In genomic region chr9:35116539-35116897, GRCh38 we compare ENCODE assay signal across 8 cellular contexts. TPM values are rescaled to one million over a fixed set of nuclear protein-coding genes. Genes with fewer than 3 reads are reported as not detected.
A peak's percentile ranks its signal among the peaks of the same experiment; 100 is the strongest.
DNase-seq lines count a peak whose midpoint lies in the region; ATAC-seq, FAIRE-seq and TF ChIP-seq lines count a peak whose summit lies in the region.

No MANE protein-coding gene starts in this region.

- POLR2A ChIA-PET in CD8-positive, alpha-beta T cell (lab: Charles Lee), result interaction anchor here (0.8 to 4.2 kb wide), 5 partner anchors 13 to 143 kb away, joined by 3 to 23 read pairs (median 4); partner anchors contain the start of genes STOML2, UNC13B and VCP
- POLR2A ChIA-PET in H1 (lab: Charles Lee; ENCODE audit: partially characterized antibody), result interaction anchor here (0.6 to 2.7 kb wide), 4 partner anchors 11 to 142 kb away, joined by 3 to 8 read pairs (median 3); partner anchors contain the start of gene UNC13B

- DNase-seq in CD8-positive, alpha-beta T cell, result no peak
- DNase-seq in H1 (ENCODE audit: low read depth in 1 of 2, low spot score in 2 of 2) (no peak), neural progenitor cell (ENCODE audit: low spot score) (no peak), NCI-H1092 (lab: John Stamatoyannopoulos, UW) (no peak), erythroblast (lab: John Stamatoyannopoulos, UW) (no peak)

- no peak overlapping the region for H4K5ac ChIP-seq in H1 (ENCODE audit: insufficient read length, low read depth, low read length)

- peaks cover 38% of the 10 kb centered on the region for H3K4me1 ChIP-seq in CD8-positive, alpha-beta T cell (ENCODE audit: insufficient read depth, low read length)
- H3K4me1 ChIP-seq in Loucy (ENCODE audit: insufficient read depth, low read length, poor library complexity, severe bottlenecking), result peaks cover 32% of the 10 kb centered on the region
- peaks cover 4 to 19% (median 11%) of the 10 kb centered on the region in 4 experiments; a peak in 6 of 7 replicates for H3K4me1 ChIP-seq in H1 (replicated peaks in 1 of 4; ENCODE audit: control insufficient read depth in 3 of 4, insufficient read depth in 4 of 4, low read length in 3 of 4)
- H3K4me1 ChIP-seq in neural progenitor cell, result peaks cover 18% of the 10 kb centered on the region

- no peaks in the 10 kb centered on the region for H3K36me3 ChIP-seq in CD8-positive, alpha-beta T cell (ENCODE audit: insufficient read depth, low read length)
- H3K36me3 ChIP-seq in Loucy (ENCODE audit: insufficient read depth, low read length) (no peaks in the 10 kb centered on the region), H1 (ENCODE audit: control insufficient read depth in 2 of 4, insufficient read depth in 4 of 4, low read length in 3 of 4) (no peaks in the 10 kb centered on the region), neural progenitor cell (no peaks in the 10 kb centered on the region)

- no peak for TF ChIP-seq CTCF in CD8-positive, alpha-beta T cell (IDR thresholded peaks at IDR 0.05)
- no peak for TF ChIP-seq CTCF in Loucy (conservative IDR thresholded peaks at IDR 0.05; ENCODE audit: low read length)
- TF ChIP-seq CTCF in H1 (IDR thresholded peaks at IDR 0.05; ENCODE audit: control extremely low read depth in 1 of 3, insufficient read depth in 1 of 3, low read depth in 1 of 3, low read length in 3 of 3), result no peak
- TF ChIP-seq CTCF in neural progenitor cell (IDR thresholded peaks at IDR 0.05), result no peak

- H3F3A ChIP-seq in Loucy (ENCODE audit: low read depth) (peaks cover 7% of the 10 kb centered on the region), neural progenitor cell (ENCODE audit: low read depth) (peaks cover 27% of the 10 kb centered on the region)

- H3K4ac ChIP-seq in H1 (replicated peaks; ENCODE audit: insufficient read length, low read depth, low read length), result no peak overlapping the region

- CTCF ChIA-PET in CD8-positive, alpha-beta T cell (lab: Charles Lee), result interaction anchor here (0.6 to 3.7 kb wide), 26 partner anchors 8 to 633 kb away, joined by 3 to 37 read pairs (median 4); partner anchors contain the start of genes PIGO, RGP1 and UNC13B
- CTCF ChIA-PET in H1 (lab: Charles Lee; ENCODE audit: partially characterized antibody), result interaction anchor here (0.6 to 5.5 kb wide), 28 partner anchors 9 to 652 kb away, joined by 3 to 26 read pairs (median 4); no protein-coding TSS in a partner anchor

- WGBS in H1 (ENCODE audit: extremely low coverage in 1 of 2, insufficient coverage in 1 of 2, insufficient read length in 1 of 2, insufficient replicate concordance in 2 of 2, low coverage in 1 of 2, low lambda C conversion rate in 2 of 2, missing lambda C conversion rate in 1 of 2), 2 experiments, result 6% methylated on average over 12 of the region's 12 CpGs; no CpG with 5 or more reads in 1 of the 2 experiments

- no peak overlapping the region for H3K56ac ChIP-seq in H1 (replicated peaks; ENCODE audit: insufficient read length, low read depth, low read length)

- H2AFZ ChIP-seq in Loucy (ENCODE audit: low read length) (peak overlapping the region; percentile 81), H1 (ENCODE audit: low read length) (peak overlapping the region; percentile 79; the same call in 1 of the 2 replicates), neural progenitor cell (replicated peaks) (peak overlapping the region; percentile 35)

- H3K79me1 ChIP-seq in H1 (ENCODE audit: low read depth, low read length), result no peaks in the 10 kb centered on the region

- peak overlapping the region; percentile 85 for H3K9ac ChIP-seq in Loucy (ENCODE audit: low read depth, low read length, poor library complexity, severe bottlenecking)
- H3K9ac ChIP-seq in H1 (replicated peaks in 1 of 4; ENCODE audit: extremely low read depth in 1 of 4, low read depth in 3 of 4, low read length in 3 of 4), result peak overlapping the region in 3 of 4 experiments; percentile 36 to 63 (median 54); a peak in 6 of 7 replicates
- H3K9ac ChIP-seq in neural progenitor cell, result no peak overlapping the region

- no peak overlapping the region for H2BK5ac ChIP-seq in H1 (ENCODE audit: low read depth, low read length)

- peak overlapping the region; percentile 94 for H3K27ac Mint-ChIP-seq in CD8-positive, alpha-beta T cell
- peak overlapping the region; percentile 76 for H3K27ac Mint-ChIP-seq in neural progenitor cell

- ATAC-seq in CD8-positive, alpha-beta T cell, result no peak
- ATAC-seq in GM21447 (IDR thresholded peaks at IDR 0.05; ENCODE audit: unreplicated experiment) (no peak), HG03095 (IDR thresholded peaks at IDR 0.05; ENCODE audit: unreplicated experiment) (no peak)

- H2BK120ac ChIP-seq in H1 (replicated peaks; ENCODE audit: low read depth, low read length), result no peak overlapping the region

- TF ChIP-seq POLR2A in H1 (IDR thresholded peaks at IDR 0.05; ENCODE audit: control extremely low read depth in 1 of 2, low read depth in 2 of 2, low read length in 2 of 2), result no peak
- TF ChIP-seq POLR2A in erythroblast (IDR thresholded peaks at IDR 0.05; ENCODE audit: low read length), result no peak

- H3K23ac ChIP-seq in H1 (ENCODE audit: insufficient read length), result no peak overlapping the region

- H3K27me3 ChIP-seq in CD8-positive, alpha-beta T cell (ENCODE audit: insufficient read depth, low read length), result no peaks in the 10 kb centered on the region
- H3K27me3 ChIP-seq in Loucy (ENCODE audit: insufficient read depth, low read length, poor library complexity, severe bottlenecking) (no peaks in the 10 kb centered on the region), H1 (replicated peaks in 1 of 4; ENCODE audit: control insufficient read depth in 3 of 4, extremely low read depth in 1 of 4, insufficient read depth in 3 of 4, low read length in 3 of 4) (no peaks in the 10 kb centered on the region), neural progenitor cell (no peaks in the 10 kb centered on the region)

- H3K4me3 ChIP-seq in CD8-positive, alpha-beta T cell (ENCODE audit: low read depth, low read length), result peak overlapping the region; percentile 64
- H3K4me3 ChIP-seq in Loucy (ENCODE audit: low read length, poor library complexity, severe bottlenecking) (peak overlapping the region; percentile 75), H1 (ENCODE audit: extremely low read depth in 1 of 4, insufficient read depth in 2 of 4, low read depth in 3 of 4, low read length in 4 of 4) (peak overlapping the region; percentile 49 to 79 (median 65); a peak in 7 of 8 replicates), neural progenitor cell (peak overlapping the region; percentile 58)

- H3K9me3 ChIP-seq in CD8-positive, alpha-beta T cell (ENCODE audit: low read length), result no peaks in the 10 kb centered on the region
- H3K9me3 ChIP-seq in Loucy (ENCODE audit: insufficient read depth, low read depth, low read length), result no peaks in the 10 kb centered on the region
- H3K9me3 ChIP-seq in H1 (ENCODE audit: insufficient read depth in 2 of 2, low read depth in 1 of 2, low read length in 1 of 2), result no peaks in the 10 kb centered on the region
- no peaks in the 10 kb centered on the region for H3K9me3 ChIP-seq in neural progenitor cell (ENCODE audit: low read depth)

- peak overlapping the region; percentile 94 for H3K4me3 Mint-ChIP-seq in CD8-positive, alpha-beta T cell
- peak overlapping the region; percentile 97 for H3K4me3 Mint-ChIP-seq in neural progenitor cell

- H2AK5ac ChIP-seq in H1 (ENCODE audit: low read depth, low read length), result no peak overlapping the region

- peak overlapping the region; percentile 64 for H3K27ac ChIP-seq in CD8-positive, alpha-beta T cell (ENCODE audit: low read depth, low read length)
- H3K27ac ChIP-seq in H1 (ENCODE audit: low read depth, low read length) (no peak overlapping the region), neural progenitor cell (no peak overlapping the region)

- H3K23me2 ChIP-seq in H1 (ENCODE audit: low read depth, low read length), result peaks cover 18% of the 10 kb centered on the region

- no peak overlapping the region for H2BK20ac ChIP-seq in H1 (ENCODE audit: low read length)

- H4K8ac ChIP-seq in H1 (ENCODE audit: extremely low read depth, insufficient read depth, low read length), result no peak overlapping the region

- peak overlapping the region; percentile 96 for H3K4me2 ChIP-seq in Loucy (ENCODE audit: low read depth, low read length, poor library complexity, severe bottlenecking)
- H3K4me2 ChIP-seq in H1 (ENCODE audit: insufficient read depth in 1 of 2, low read depth in 2 of 2, low read length in 2 of 2), result peak overlapping the region; percentile 53 to 99
- peak overlapping the region; percentile 97 for H3K4me2 ChIP-seq in neural progenitor cell

- no peak for TF ChIP-seq RAD21 in H1 (IDR thresholded peaks at IDR 0.05 in 1 of 2, conservative IDR thresholded peaks at IDR 0.05 in 1 of 2; ENCODE audit: low read depth in 2 of 2, low read length in 2 of 2)

- H2BK12ac ChIP-seq in H1 (ENCODE audit: low read depth, low read length), result 0 out of 2 replicates have a peak overlapping the region, but pooled peaks have one; percentile 17

- H3K79me2 ChIP-seq in Loucy (ENCODE audit: insufficient read depth, low read length), result peaks cover 4% of the 10 kb centered on the region; the same call in 1 of the 2 replicates
- H3K79me2 ChIP-seq in H1 (ENCODE audit: control insufficient read depth in 1 of 2, insufficient read depth in 2 of 2, low read length in 2 of 2), result no peaks in the 10 kb centered on the region
- peaks cover 18% of the 10 kb centered on the region for H3K79me2 ChIP-seq in neural progenitor cell (ENCODE audit: low read depth)

- H2BK15ac ChIP-seq in H1 (ENCODE audit: low read length), result no peak overlapping the region

- no peak overlapping the region for H3K14ac ChIP-seq in H1 (ENCODE audit: insufficient read length)

- no peaks in the 10 kb centered on the region for H4K20me1 ChIP-seq in Loucy (ENCODE audit: insufficient read depth, low read length, poor library complexity, severe bottlenecking)
- H4K20me1 ChIP-seq in H1 (replicated peaks in 1 of 2; ENCODE audit: control insufficient read depth in 1 of 2, insufficient read depth in 2 of 2, low read length in 2 of 2), result no peaks in the 10 kb centered on the region
- no peaks in the 10 kb centered on the region for H4K20me1 ChIP-seq in neural progenitor cell (ENCODE audit: low read depth)

- H3K27me3 Mint-ChIP-seq in CD8-positive, alpha-beta T cell (ENCODE audit: low read depth), result peaks cover 2% of the 10 kb centered on the region
- peaks cover 5% of the 10 kb centered on the region for H3K27me3 Mint-ChIP-seq in neural progenitor cell (ENCODE audit: insufficient read depth, low read depth)

- no peak overlapping the region; the same call in 1 of the 2 replicates for H3K18ac ChIP-seq in H1 (ENCODE audit: extremely low read depth, low read length)

- no peak overlapping the region for H4K91ac ChIP-seq in H1 (replicated peaks; ENCODE audit: insufficient read length, low read length)

- H3K4me1 Mint-ChIP-seq in CD8-positive, alpha-beta T cell (ENCODE audit: low read depth), result peaks cover 47% of the 10 kb centered on the region
- peaks cover 37% of the 10 kb centered on the region for H3K4me1 Mint-ChIP-seq in neural progenitor cell

- peaks cover 2% of the 10 kb centered on the region for H3K36me3 Mint-ChIP-seq in CD8-positive, alpha-beta T cell
- no peaks in the 10 kb centered on the region for H3K36me3 Mint-ChIP-seq in neural progenitor cell

- intact Hi-C loops in CD8-positive, alpha-beta T cell (cut with DNase I, micrococcal nuclease), result loop anchor here (1.0 to 10.0 kb wide), 22 partner anchors 13 to 1648 kb away; partner anchors contain the start of genes ENHO (in 2 of the 2), VCP (in 2 of the 2), CREB3 (in 1 of the 2) and DNAJB5 (in 1 of the 2)

- no peak for TF ChIP-seq EP300 in H1 (IDR thresholded peaks at IDR 0.05; ENCODE audit: borderline replicate concordance in 1 of 2, low read depth in 2 of 2, low read length in 2 of 2)

- no peak for FAIRE-seq in H1 (lab: Jason Lieb, UNC)

- H3K9me3 Mint-ChIP-seq in CD8-positive, alpha-beta T cell, result no peaks in the 10 kb centered on the region
- H3K9me3 Mint-ChIP-seq in neural progenitor cell, result no peaks in the 10 kb centered on the region

- H3K9me2 ChIP-seq in Loucy (replicated peaks; ENCODE audit: low read depth, low read length), result no peaks in the 10 kb centered on the region

RNA-seq across cellular contexts. Expression of gene ATOSB, which starts 0.9 kb away (rescaled TPM):
- 1 to 10 TPM; 2.2 to 2.4 TPM for total RNA-seq in CD8-positive, alpha-beta T cell
- 6.4 and 6.9 TPM in 2 replicates for total RNA-seq in H1 (2021; fragmentation: NEBNext Ultra II Directional; extraction: Animal tissue kit (Norgen Biotek cat#: 25700))
- 10.4 and 13.3 TPM in 2 replicates for polyA plus RNA-seq in H1 (2011; rRNA removed)
- 9.4 TPM for polyA plus RNA-seq in H1 (2011; cell fraction: cytosol; rRNA removed)
- polyA plus RNA-seq in H1 (2011; cell fraction: nucleus; rRNA removed), result 16.3 TPM
- polyA plus RNA-seq in H1 (2012, experiment 1 of 2), result 5.9 to 7.2 TPM (median 6.5 TPM) in 4 replicates
- polyA plus RNA-seq in H1 (2012, experiment 2 of 2), result 6.7 TPM
- 6.5 TPM for polyA plus RNA-seq in H1 (2013, experiment 1 of 2)
- polyA plus RNA-seq in H1 (2013, experiment 2 of 2), result 6.5 TPM
- 4.0 and 5.6 TPM in 2 replicates for polyA minus RNA-seq in H1 (2011; rRNA and poly(A)+ RNA removed)
- polyA minus RNA-seq in H1 (2011; cell fraction: cytosol; rRNA and poly(A)+ RNA removed), result 2.3 TPM
- polyA minus RNA-seq in H1 (2011; cell fraction: nucleus; rRNA and poly(A)+ RNA removed), result 4.2 TPM
- total RNA-seq in neural progenitor cell (ENCODE audit: low replicate concordance), result 8.5 and 19.8 TPM in 2 replicates

RNA-seq across cellular contexts. Expression of gene STOML2, which starts 13.6 kb away (rescaled TPM):
- 10 to 100 TPM; 30.5 to 31.3 TPM for total RNA-seq in CD8-positive, alpha-beta T cell
- 203 and 208 TPM in 2 replicates for total RNA-seq in H1 (2021; fragmentation: NEBNext Ultra II Directional; extraction: Animal tissue kit (Norgen Biotek cat#: 25700))
- 256 and 269 TPM in 2 replicates for polyA plus RNA-seq in H1 (2011; rRNA removed)
- 254 TPM for polyA plus RNA-seq in H1 (2011; cell fraction: cytosol; rRNA removed)
- 316 TPM for polyA plus RNA-seq in H1 (2011; cell fraction: nucleus; rRNA removed)
- polyA plus RNA-seq in H1 (2012, experiment 1 of 2), result 188 to 219 TPM (median 214 TPM) in 4 replicates
- polyA plus RNA-seq in H1 (2012, experiment 2 of 2), result 232 TPM
- polyA plus RNA-seq in H1 (2013, experiment 1 of 2), result 147 TPM
- polyA plus RNA-seq in H1 (2013, experiment 2 of 2), result 151 TPM
- polyA minus RNA-seq in H1 (2011; rRNA and poly(A)+ RNA removed), result 168 and 177 TPM in 2 replicates
- polyA minus RNA-seq in H1 (2011; cell fraction: cytosol; rRNA and poly(A)+ RNA removed), result 55.6 TPM
- polyA minus RNA-seq in H1 (2011; cell fraction: nucleus; rRNA and poly(A)+ RNA removed), result 74.0 TPM
- total RNA-seq in neural progenitor cell (ENCODE audit: low replicate concordance), result 114 and 130 TPM in 2 replicates

RNA-seq across cellular contexts. Expression of gene PIGO, which starts 20.1 kb away (rescaled TPM):
- total RNA-seq in CD8-positive, alpha-beta T cell, result 10 to 100 TPM; 15.1 to 16.4 TPM
- total RNA-seq in H1 (2021; fragmentation: NEBNext Ultra II Directional; extraction: Animal tissue kit (Norgen Biotek cat#: 25700)), result 20.3 and 20.5 TPM in 2 replicates
- polyA plus RNA-seq in H1 (2011; rRNA removed), result 31.3 and 41.0 TPM in 2 replicates
- 29.0 TPM for polyA plus RNA-seq in H1 (2011; cell fraction: cytosol; rRNA removed)
- polyA plus RNA-seq in H1 (2011; cell fraction: nucleus; rRNA removed), result 77.5 TPM
- polyA plus RNA-seq in H1 (2012, experiment 1 of 2), result 19.6 to 25.6 TPM (median 23.1 TPM) in 4 replicates
- polyA plus RNA-seq in H1 (2012, experiment 2 of 2), result 19.9 TPM
- polyA plus RNA-seq in H1 (2013, experiment 1 of 2), result 26.4 TPM
- polyA plus RNA-seq in H1 (2013, experiment 2 of 2), result 24.1 TPM
- 35.5 and 41.3 TPM in 2 replicates for polyA minus RNA-seq in H1 (2011; rRNA and poly(A)+ RNA removed)
- polyA minus RNA-seq in H1 (2011; cell fraction: cytosol; rRNA and poly(A)+ RNA removed), result 11.7 TPM
- polyA minus RNA-seq in H1 (2011; cell fraction: nucleus; rRNA and poly(A)+ RNA removed), result 34.7 TPM
- total RNA-seq in neural progenitor cell (ENCODE audit: low replicate concordance), result 12.3 and 21.6 TPM in 2 replicates

RNA-seq across cellular contexts. Expression of gene FANCG, which starts 36.8 kb away (rescaled TPM):
- total RNA-seq in CD8-positive, alpha-beta T cell, result 10 to 100 TPM; 15.2 to 19.4 TPM
- total RNA-seq in H1 (2021; fragmentation: NEBNext Ultra II Directional; extraction: Animal tissue kit (Norgen Biotek cat#: 25700)), result 86.7 and 87.1 TPM in 2 replicates
- polyA plus RNA-seq in H1 (2011; rRNA removed), result 66.6 and 75.2 TPM in 2 replicates
- 66.4 TPM for polyA plus RNA-seq in H1 (2011; cell fraction: cytosol; rRNA removed)
- 205 TPM for polyA plus RNA-seq in H1 (2011; cell fraction: nucleus; rRNA removed)
- 85.8 to 103 TPM (median 96.9 TPM) in 4 replicates for polyA plus RNA-seq in H1 (2012, experiment 1 of 2)
- 153 TPM for polyA plus RNA-seq in H1 (2012, experiment 2 of 2)
- polyA plus RNA-seq in H1 (2013, experiment 1 of 2), result 60.4 TPM
- polyA plus RNA-seq in H1 (2013, experiment 2 of 2), result 58.8 TPM
- 58.4 and 62.8 TPM in 2 replicates for polyA minus RNA-seq in H1 (2011; rRNA and poly(A)+ RNA removed)
- polyA minus RNA-seq in H1 (2011; cell fraction: cytosol; rRNA and poly(A)+ RNA removed), result 41.1 TPM
- polyA minus RNA-seq in H1 (2011; cell fraction: nucleus; rRNA and poly(A)+ RNA removed), result 83.4 TPM
- total RNA-seq in neural progenitor cell (ENCODE audit: low replicate concordance), result 89.4 and 97.1 TPM in 2 replicates

RNA-seq across cellular contexts. Expression of gene VCP, which starts 44.1 kb away (rescaled TPM):
- 100 to 1,000 TPM; 219 to 231 TPM for total RNA-seq in CD8-positive, alpha-beta T cell
- total RNA-seq in H1 (2021; fragmentation: NEBNext Ultra II Directional; extraction: Animal tissue kit (Norgen Biotek cat#: 25700)), result 375 and 379 TPM in 2 replicates
- 159 and 173 TPM in 2 replicates for polyA plus RNA-seq in H1 (2011; rRNA removed)
- polyA plus RNA-seq in H1 (2011; cell fraction: cytosol; rRNA removed), result 261 TPM
- polyA plus RNA-seq in H1 (2011; cell fraction: nucleus; rRNA removed), result 391 TPM
- 349 to 413 TPM (median 400 TPM) in 4 replicates for polyA plus RNA-seq in H1 (2012, experiment 1 of 2)
- 128 TPM for polyA plus RNA-seq in H1 (2012, experiment 2 of 2)
- polyA plus RNA-seq in H1 (2013, experiment 1 of 2), result 137 TPM
- 123 TPM for polyA plus RNA-seq in H1 (2013, experiment 2 of 2)
- polyA minus RNA-seq in H1 (2011; rRNA and poly(A)+ RNA removed), result 646 and 651 TPM in 2 replicates
- 279 TPM for polyA minus RNA-seq in H1 (2011; cell fraction: cytosol; rRNA and poly(A)+ RNA removed)
- 263 TPM for polyA minus RNA-seq in H1 (2011; cell fraction: nucleus; rRNA and poly(A)+ RNA removed)
- total RNA-seq in neural progenitor cell (ENCODE audit: low replicate concordance), result 238 and 309 TPM in 2 replicates
